19 cellular contexts compared by ENCODE assay signal in the genomic region with DNA sequence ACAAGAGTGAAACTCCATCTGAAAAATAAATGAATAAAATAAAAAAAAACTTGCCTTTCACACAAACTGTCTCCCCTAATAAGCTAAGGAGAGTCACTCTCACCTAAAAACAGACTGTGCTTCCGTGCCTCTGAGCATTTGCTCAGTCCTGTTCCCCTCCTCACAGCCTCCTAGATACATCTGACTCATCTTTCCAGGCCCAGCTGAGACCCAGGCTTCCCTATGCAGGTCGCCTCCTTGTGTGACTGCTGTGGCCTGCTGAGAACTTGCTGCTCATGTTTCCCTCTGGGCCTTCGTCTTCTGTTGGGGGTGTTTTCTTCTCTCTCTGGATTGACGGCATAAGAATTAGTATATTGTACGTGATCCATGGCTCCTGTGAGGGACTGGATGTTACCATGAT.
DNase-seq lines count a peak whose midpoint lies in the region; ATAC-seq and TF ChIP-seq lines count a peak whose summit lies in the region.
"Had no signal": no experiment of that assay in that cellular context is flagged by ENCODE, and none has a peak within 500 bp of the region (broad histone marks: within the 10 kb centered on the region; RNA-seq: fewer than 3 reads in every experiment).

No MANE protein-coding gene starts in this region.

- H2AFZ ChIP-seq in IMR-90 (replicated peaks; ENCODE audit: low read length, poor library complexity), result no peak overlapping the region

- no peak overlapping the region for H2BK120ac ChIP-seq in IMR-90 (ENCODE audit: low read depth, low read length)

- no peak for TF ChIP-seq POLR2A in IMR-90 (IDR thresholded peaks at IDR 0.05; ENCODE audit: low read depth, low read length)
- TF ChIP-seq POLR2A in heart left ventricle (IDR thresholded peaks at IDR 0.05), result no peak

- no peaks in the 10 kb centered on the region for H3K36me3 ChIP-seq in IMR-90 (ENCODE audit: control insufficient read depth, insufficient read depth, low read length)
- H3K36me3 ChIP-seq in heart left ventricle, result no peaks in the 10 kb centered on the region
- no peaks in the 10 kb centered on the region for H3K36me3 ChIP-seq in psoas muscle (ENCODE audit: insufficient read depth in 1 of 2, low read depth in 1 of 2)
- H3K36me3 ChIP-seq: prostate gland had no signal

- no peak overlapping the region for H4K5ac ChIP-seq in IMR-90 (ENCODE audit: low read depth, low read length)

- DNase-seq in AG04450 (ENCODE audit: low read depth, low spot score), result peak; percentile 32
- peak; percentile 56 for DNase-seq in IMR-90
- peak; percentile 50 for DNase-seq in astrocyte of the spinal cord (ENCODE audit: low read depth, low spot score)
- peak; percentile 51 for DNase-seq in iPS-NIHi7 (ENCODE audit: extremely low spot score)
- no peak for DNase-seq in heart left ventricle
- no peak for DNase-seq in psoas muscle
- no peak for DNase-seq in left ventricle myocardium superior
- DNase-seq: CD4-positive, CD25-positive, alpha-beta regulatory T cell; DMS 273 treated with DMSO at 0.1 percent for 48 hours; effector memory CD8-positive, alpha-beta T cell; left cardiac atrium; NCI-H1105 treated with DMSO at 0.1 percent for 48 hours; NCI-H2171; NCI-H526 treated with DMSO at 0.1 percent for 48 hours; SHP77 treated with DMSO at 0.1 percent for 48 hours; stimulated activated CD4-positive, alpha-beta T cell treated with anti-CD3 and anti-CD28 coated beads, Interleukin-4, amount 100 ng/mL, for 24 hours had no signal

- intact Hi-C loops in IMR-90 (cut with micrococcal nuclease) (no loop called here), heart left ventricle (cut with DNase I) (no loop called here), psoas muscle (cut with DNase I) (no loop called here), left ventricle myocardium superior (cut with micrococcal nuclease) (no loop called here)

- H3K27ac ChIP-seq in AG04450 (ENCODE audit: low read depth, low read length) (peak overlapping the region; percentile 25), IMR-90 (ENCODE audit: insufficient read depth, low read length) (no peak overlapping the region), heart left ventricle (no peak overlapping the region), psoas muscle (no peak overlapping the region)
- H3K27ac ChIP-seq: prostate gland had no signal

- no peaks in the 10 kb centered on the region for H3K27me3 ChIP-seq in AG04450 (ENCODE audit: control insufficient read depth, insufficient read depth, low read length)
- H3K27me3 ChIP-seq in IMR-90 (ENCODE audit: control insufficient read depth, insufficient read depth, low read length), result no peaks in the 10 kb centered on the region
- H3K27me3 ChIP-seq in heart left ventricle, result no peaks in the 10 kb centered on the region
- H3K27me3 ChIP-seq in psoas muscle (ENCODE audit: insufficient read depth in 3 of 3, low read length in 2 of 3), result peaks cover 0 to 3% (median 1%) of the 10 kb centered on the region in 3 donors

- no peak overlapping the region for H2BK20ac ChIP-seq in IMR-90 (ENCODE audit: low read depth, low read length)

- H3K9me3 ChIP-seq in AG04450 (ENCODE audit: control insufficient read depth, insufficient read depth, low read length) (no peaks in the 10 kb centered on the region), IMR-90 (ENCODE audit: control insufficient read depth, insufficient read depth, low read length) (no peaks in the 10 kb centered on the region), heart left ventricle (no peaks in the 10 kb centered on the region), psoas muscle (no peaks in the 10 kb centered on the region)
- H3K9me3 ChIP-seq: prostate gland had no signal

- H2AK5ac ChIP-seq in IMR-90 (ENCODE audit: low read depth, low read length), result no peak overlapping the region; the same call in 1 of the 2 replicates

- no CpG with 5 or more reads among the region's 5 CpGs for WGBS in IMR-90 (ENCODE audit: extremely low coverage in 2 of 2, insufficient read length in 1 of 2), 2 experiments
- WGBS in heart left ventricle, 4 donors, result 75 to 96% (median 90%) methylated on average over 5 of the region's 5 CpGs
- 78 to 88% (median 87%) methylated on average over 5 of the region's 5 CpGs for WGBS in psoas muscle, 3 donors

- peak; percentile 92 for ATAC-seq in IMR-90 (ENCODE audit: low read depth)
- no peak for ATAC-seq in HG03354 (IDR thresholded peaks at IDR 0.05; ENCODE audit: poor library complexity, severe bottlenecking, unreplicated experiment)
- no peak for ATAC-seq in heart left ventricle
- no peak for ATAC-seq in psoas muscle
- ATAC-seq in left ventricle myocardium superior, result no peak
- ATAC-seq: effector memory CD8-positive, alpha-beta T cell had no signal

- no peak overlapping the region for H2BK15ac ChIP-seq in IMR-90 (ENCODE audit: low read depth, low read length)

- no peak overlapping the region for H2BK5ac ChIP-seq in IMR-90 (ENCODE audit: low read depth, low read length, poor library complexity, severe bottlenecking)

- H3K4me3 ChIP-seq in AG04450 (ENCODE audit: low read depth, low read length) (no peak overlapping the region), IMR-90 (ENCODE audit: insufficient read depth, low read depth, low read length) (no peak overlapping the region), astrocyte of the spinal cord (ENCODE audit: low read depth, low read length) (no peak overlapping the region), heart left ventricle (no peak overlapping the region), psoas muscle (no peak overlapping the region)
- H3K4me3 ChIP-seq: prostate gland, smooth muscle cell had no signal

- H3K79me1 ChIP-seq in IMR-90 (ENCODE audit: low read depth in 1 of 2, low read length in 2 of 2), result no peaks in the 10 kb centered on the region

- no peaks in the 10 kb centered on the region for H3K4me1 ChIP-seq in IMR-90 (ENCODE audit: control insufficient read depth, insufficient read depth, low read length)
- H3K4me1 ChIP-seq in heart left ventricle, result no peaks in the 10 kb centered on the region
- H3K4me1 ChIP-seq in psoas muscle, result no peaks in the 10 kb centered on the region
- H3K4me1 ChIP-seq: prostate gland had no signal

- H2AK9ac ChIP-seq in IMR-90 (replicated peaks; ENCODE audit: low read depth, low read length, poor library complexity), result no peak overlapping the region

- H4K8ac ChIP-seq in IMR-90 (ENCODE audit: low read depth in 2 of 2, low read length in 2 of 2), result no peak overlapping the region

- H3K23ac ChIP-seq in IMR-90 (ENCODE audit: low read depth, low read length), result no peak overlapping the region

- dilution Hi-C loops in IMR-90 (cut with HindIII; ENCODE audit: low sequenced_read_pairs, unreplicated experiment), result no loop called here

- H3K18ac ChIP-seq in IMR-90 (ENCODE audit: low read depth, low read length), result no peak overlapping the region

- no TSS peak for BruUV-seq in IMR-90 (replicated peaks; lab: Mats Ljungman, UMichigan)

- H3K4ac ChIP-seq in IMR-90 (ENCODE audit: low read depth, low read length), result no peak overlapping the region

- CTCF ChIA-PET in AG04450 (lab: Charles Lee) (interaction anchor here (0.7 kb wide), 1 partner anchor 22 kb away, joined by 3 read pairs; no protein-coding TSS in a partner anchor), IMR-90 (lab: Yijun Ruan, JAX) (no interaction called here)

- H3K56ac ChIP-seq in IMR-90 (ENCODE audit: extremely low read depth, insufficient read depth, low read length), result no peak overlapping the region

- H4K91ac ChIP-seq in IMR-90 (ENCODE audit: insufficient read depth, low read depth, low read length), result no peak overlapping the region

- POLR2A ChIA-PET in AG04450 (lab: Yijun Ruan, JAX) (no interaction called here), IMR-90 (lab: Charles Lee; ENCODE audit: unreplicated experiment) (no interaction called here)

- H4K20me1 ChIP-seq in IMR-90 (ENCODE audit: insufficient read depth, low read length), result no peaks in the 10 kb centered on the region

- no peak overlapping the region for H3K14ac ChIP-seq in IMR-90 (replicated peaks; ENCODE audit: low read depth, low read length)

- TF ChIP-seq CTCF in AG04450 (IDR thresholded peaks at IDR 0.05; ENCODE audit: low read depth, low read length), result no peak
- no peak for TF ChIP-seq CTCF in IMR-90 (conservative IDR thresholded peaks at IDR 0.05; ENCODE audit: low read depth, low read length)
- no peak for TF ChIP-seq CTCF in astrocyte of the spinal cord (IDR thresholded peaks at IDR 0.05; ENCODE audit: low read depth, low read length)
- no peak for TF ChIP-seq CTCF in heart left ventricle (IDR thresholded peaks at IDR 0.05)
- no peak for TF ChIP-seq CTCF in psoas muscle (IDR thresholded peaks at IDR 0.05)

- no peak overlapping the region for H3K9ac ChIP-seq in IMR-90 (ENCODE audit: low read depth, low read length)

- H3K4me2 ChIP-seq in IMR-90 (ENCODE audit: low read depth, low read length), result no peak overlapping the region
- H3K4me2 ChIP-seq: smooth muscle cell had no signal

- no peaks in the 10 kb centered on the region for H3K9me1 ChIP-seq in IMR-90 (ENCODE audit: insufficient read depth, low read length)

- no peak for TF ChIP-seq RAD21 in IMR-90 (IDR thresholded peaks at IDR 0.05; ENCODE audit: low read length)

- in situ Hi-C loops in IMR-90 (cut with MboI; ENCODE audit: low sequenced_read_pairs) (no loop called here), astrocyte of the spinal cord (cut with HindIII; ENCODE audit: low sequenced_read_pairs) (no loop called here)

TF ChIP-seq in IMR-90, 13 proteins besides CTCF, POLR2A, EP300 and RAD21:
- TF ChIP-seq BHLHE40 (IDR thresholded peaks at IDR 0.05; ENCODE audit: low read depth, low read length) (no peak), CEBPB (IDR thresholded peaks at IDR 0.05; ENCODE audit: low read depth, low read length) (no peak), NFE2L2 (IDR thresholded peaks at IDR 0.05; ENCODE audit: low read depth, low read length) (0 out of 2 replicates have a peak, but pooled peaks have one; percentile 12), RFX5 (IDR thresholded peaks at IDR 0.05; ENCODE audit: low read depth, low read length) (peak; percentile 73)
- TF ChIP-seq, protein P1, sequence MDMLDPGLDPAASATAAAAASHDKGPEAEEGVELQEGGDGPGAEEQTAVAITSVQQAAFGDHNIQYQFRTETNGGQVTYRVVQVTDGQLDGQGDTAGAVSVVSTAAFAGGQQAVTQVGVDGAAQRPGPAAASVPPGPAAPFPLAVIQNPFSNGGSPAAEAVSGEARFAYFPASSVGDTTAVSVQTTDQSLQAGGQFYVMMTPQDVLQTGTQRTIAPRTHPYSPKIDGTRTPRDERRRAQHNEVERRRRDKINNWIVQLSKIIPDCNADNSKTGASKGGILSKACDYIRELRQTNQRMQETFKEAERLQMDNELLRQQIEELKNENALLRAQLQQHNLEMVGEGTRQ (IDR thresholded peaks at IDR 0.05; ENCODE audit: low read depth, low read length), result no peak

Comparison
In these comparisons a context has a peak if more than half of its experiments do, and no peak if none do; other contexts are left out.
1. DNase-seq: peak in AG04450 (single experiment), IMR-90 (single experiment), astrocyte of the spinal cord (single experiment) and iPS-NIHi7 (single experiment); none in heart left ventricle (0 of 5), psoas muscle (0 of 2) and left ventricle myocardium superior (single experiment).